In the genomic region with DNA sequence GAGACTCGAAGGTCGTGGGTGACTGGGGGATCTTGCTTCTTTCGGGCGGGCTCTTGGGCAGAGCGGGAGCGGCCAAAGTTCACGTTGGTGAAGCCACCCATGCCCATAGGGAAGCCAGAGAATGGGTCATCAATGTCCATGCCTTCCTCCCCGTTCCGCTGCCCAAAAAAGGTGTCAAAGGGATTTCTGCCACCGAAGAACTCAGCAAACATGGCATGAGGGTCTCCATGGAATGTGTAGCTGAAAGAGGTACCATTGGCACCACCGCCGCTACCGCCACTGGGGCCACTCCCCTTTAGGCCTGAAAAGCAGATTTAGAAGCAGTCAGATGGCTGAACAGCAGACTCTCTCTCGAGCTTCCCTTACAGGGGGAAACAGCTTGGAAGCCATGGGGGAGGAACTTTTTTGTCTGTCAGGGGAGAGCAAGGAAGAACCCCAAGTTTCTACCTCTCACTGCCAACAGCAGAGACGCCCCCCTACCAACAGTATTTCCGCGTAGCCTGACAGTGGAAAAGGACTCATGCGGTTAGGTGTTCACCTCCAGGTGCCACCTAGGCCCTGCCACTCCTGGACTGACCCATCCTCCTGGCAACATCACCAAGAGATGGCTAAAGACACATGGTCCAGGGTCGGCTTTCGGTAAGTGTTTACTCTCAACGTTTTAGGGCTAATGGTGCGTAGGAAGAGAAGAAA, we compare ENCODE assay signal across 1 cellular context.
TF ChIP-seq lines count a peak whose summit lies in the region.

No MANE protein-coding gene starts in this region.

TF ChIP-seq in H1, 55 proteins besides CTCF, POLR2A, EP300 and RAD21:
- TF ChIP-seq NRF1 (IDR thresholded peaks at IDR 0.05; ENCODE audit: low read depth, low read length) (no peak), TEAD4 (IDR thresholded peaks at IDR 0.05; ENCODE audit: low read depth, low read length) (no peak), HDAC6 (IDR thresholded peaks at IDR 0.05; ENCODE audit: low read depth, low read length) (no peak), CTBP2 (IDR thresholded peaks at IDR 0.05; ENCODE audit: borderline replicate concordance, insufficient read depth, insufficient read length, low read length) (no peak), TCF12 (IDR thresholded peaks at IDR 0.05; ENCODE audit: low read depth, low read length) (no peak)
